Comparison of ENCODE assay signal across 23 cellular contexts in the genomic region with DNA sequence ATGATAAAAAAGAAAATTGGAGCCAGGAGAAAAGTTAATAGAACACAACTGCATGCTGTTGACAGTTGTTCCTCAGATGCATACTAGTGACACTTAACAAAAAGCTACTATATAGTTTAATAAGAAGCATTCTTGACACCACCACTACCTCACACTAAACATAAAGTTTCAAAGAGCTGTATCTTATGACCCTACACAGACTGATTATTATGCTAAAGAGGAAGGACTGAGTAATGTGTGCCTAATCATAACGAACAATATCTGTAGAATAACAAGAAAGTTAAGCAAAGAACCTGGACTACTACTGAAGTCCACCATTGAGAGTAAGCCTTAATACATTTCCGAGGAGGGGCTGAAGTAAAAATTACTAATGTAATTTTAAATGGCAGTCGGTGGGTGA.
"Had no signal": no experiment of that assay in that cellular context is flagged by ENCODE, and none has a peak within 500 bp of the region (broad histone marks: within the 10 kb centered on the region; RNA-seq: fewer than 3 reads in every experiment).

No MANE protein-coding gene starts in this region.

- H3K27ac ChIP-seq: neural progenitor cell, ovary, parathyroid adenoma, psoas muscle, right lobe of liver, sigmoid colon, stomach, thoracic aorta, thyroid gland, tibial nerve, upper lobe of left lung, vagina had no signal

- H3K9ac ChIP-seq: neural progenitor cell, parathyroid adenoma had no signal

- ATAC-seq: natural killer cell; psoas muscle; right lobe of liver; stimulated activated effector memory CD8-positive, alpha-beta T cell treated with anti-CD3 and anti-CD28 coated beads, Interleukin-12 subunit alpha, Interleukin-12 subunit beta, amount 100 ng/mL, for 72 hours; stimulated activated naive B cell treated with anti-CD40 and anti-IgM and Interleukin-4, amounts not matched to agents 10 μg/mL and 1 μg/mL and 100 μg/mL, for 72 hours had no signal

- H3K36me3 ChIP-seq: ovary had no signal

- DNase-seq: natural killer cell; occipital lobe; ovary; psoas muscle; right lobe of liver; sigmoid colon; stimulated activated CD4-positive, alpha-beta T cell treated with anti-CD3 and anti-CD28 coated beads, Interleukin-15, amount 100 ng/mL, for 24 hours; stimulated activated CD4-positive, alpha-beta T cell treated with anti-CD3 and anti-CD28 coated beads, Interleukin-2, amount 100 ng/mL, for 24 hours; stimulated activated CD4-positive, alpha-beta T cell treated with anti-CD3 and anti-CD28 coated beads, Interleukin-2, amount 100 ng/mL, for 48 hours; stimulated activated CD4-positive, alpha-beta T cell treated with anti-CD3 and anti-CD28 coated beads, Interleukin-4, amount 100 ng/mL, for 24 hours; stimulated activated naive B cell treated with anti-CD40 and anti-IgM and Interleukin-4, amounts not matched to agents 10 μg/mL and 1 μg/mL and 100 μg/mL, for 72 hours; stimulated activated naive CD4-positive, alpha-beta T cell treated with Interleukin-2 at 50 U/mL for 16 hours; stomach; thyroid gland; trophoblast cell; upper lobe of left lung had no signal

- H3K27me3 ChIP-seq: neural progenitor cell, ovary, right lobe of liver, sigmoid colon, stomach, thyroid gland, tibial nerve, upper lobe of left lung, vagina had no signal

- H3K9me3 ChIP-seq: ovary, psoas muscle, right lobe of liver, sigmoid colon, stomach, thoracic aorta, thyroid gland, tibial nerve, upper lobe of left lung, vagina had no signal

- H3K4me3 ChIP-seq: neural progenitor cell, ovary, psoas muscle, right lobe of liver, sigmoid colon, stomach, thoracic aorta, thyroid gland, tibial nerve, upper lobe of left lung, vagina had no signal

- H2AFZ ChIP-seq: neural progenitor cell, parathyroid adenoma had no signal

- H3K79me2 ChIP-seq: parathyroid adenoma had no signal

- H3K4me2 ChIP-seq: neural progenitor cell had no signal

- FAIRE-seq: urothelium cell line had no signal

- H3K4me1 ChIP-seq: neural progenitor cell, parathyroid adenoma, psoas muscle, right lobe of liver, sigmoid colon, stomach, thyroid gland, tibial nerve, upper lobe of left lung, vagina had no signal
